In genomic region chr9:121328876-121329681, GRCh38 we compare ENCODE assay signal across 1 cellular context.
TF ChIP-seq lines count a peak whose summit lies in the region.

No MANE protein-coding gene starts in this region.

TF ChIP-seq in IMR-90, 13 proteins besides CTCF, POLR2A, EP300 and RAD21:
- TF ChIP-seq ELK1 (IDR thresholded peaks at IDR 0.05; ENCODE audit: borderline replicate concordance, low read depth, low read length) (no peak), MXI1 (IDR thresholded peaks at IDR 0.05; ENCODE audit: borderline replicate concordance, low read depth, low read length) (no peak)
